ENCODE assay signal across 1 cellular context in the genomic region with DNA sequence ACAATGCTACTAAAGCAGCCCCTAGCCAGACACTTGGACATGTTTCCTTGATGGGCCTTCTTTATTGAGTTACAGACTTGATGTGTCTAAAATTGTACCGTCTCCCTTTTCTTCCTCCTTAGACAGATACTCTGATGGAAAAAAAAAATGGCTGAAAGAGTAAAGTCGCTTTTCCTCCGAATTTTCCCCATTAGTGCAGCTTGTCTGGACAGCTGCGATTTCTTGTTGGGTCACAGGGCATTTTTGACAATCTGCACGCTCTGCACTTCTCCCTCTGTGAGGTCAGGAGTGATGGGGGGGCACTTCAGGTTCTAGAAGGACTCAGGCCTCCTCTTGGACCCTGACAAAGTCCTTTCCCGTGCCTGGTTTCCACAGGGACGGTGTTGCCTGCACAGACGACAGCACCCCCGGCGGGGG.
TF ChIP-seq lines count a peak whose summit lies in the region.

No MANE protein-coding gene starts in this region.

TF ChIP-seq in HepG2, 621 proteins besides CTCF, POLR2A, EP300 and RAD21 (continued from another document):
- TF ChIP-seq, protein P1, sequence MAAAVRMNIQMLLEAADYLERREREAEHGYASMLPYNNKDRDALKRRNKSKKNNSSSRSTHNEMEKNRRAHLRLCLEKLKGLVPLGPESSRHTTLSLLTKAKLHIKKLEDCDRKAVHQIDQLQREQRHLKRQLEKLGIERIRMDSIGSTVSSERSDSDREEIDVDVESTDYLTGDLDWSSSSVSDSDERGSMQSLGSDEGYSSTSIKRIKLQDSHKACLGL (CRISPR knock-in tag; IDR thresholded peaks at IDR 0.05) = no peak
- peak; percentile 80; the same call in 1 of the 2 replicates for TF ChIP-seq ELF4 (CRISPR knock-in tag; IDR thresholded peaks at IDR 0.05; ENCODE audit: borderline replicate concordance)
- TF ChIP-seq ZNF839 (CRISPR knock-in tag; IDR thresholded peaks at IDR 0.05; ENCODE audit: borderline replicate concordance) = no peak
- TF ChIP-seq MEF2D (CRISPR knock-in tag; IDR thresholded peaks at IDR 0.05) = no peak
- no peak for TF ChIP-seq ZNF30 (CRISPR knock-in tag; IDR thresholded peaks at IDR 0.05)
- TF ChIP-seq MAFF (IDR thresholded peaks at IDR 0.05; ENCODE audit: low read depth, low read length) = no peak
- no peak for TF ChIP-seq ZNF124 (CRISPR knock-in tag; IDR thresholded peaks at IDR 0.05)
- no peak for TF ChIP-seq ZNF460 (CRISPR knock-in tag; IDR thresholded peaks at IDR 0.05; ENCODE audit: borderline replicate concordance)
- TF ChIP-seq HNF4G (IDR thresholded peaks at IDR 0.05; ENCODE audit: borderline replicate concordance, low read depth, low read length) = 0 out of 2 replicates have a peak, but pooled peaks have one; percentile 52
- TF ChIP-seq HNF4G (CRISPR knock-in tag; IDR thresholded peaks at IDR 0.05; ENCODE audit: borderline replicate concordance, low read depth) = no peak
- no peak for TF ChIP-seq ZNF333 (CRISPR knock-in tag; IDR thresholded peaks at IDR 0.05; ENCODE audit: borderline replicate concordance)
- no peak for TF ChIP-seq ZNF550 (CRISPR knock-in tag; IDR thresholded peaks at IDR 0.05; ENCODE audit: borderline replicate concordance)
- no peak for TF ChIP-seq GLI4 (CRISPR knock-in tag; IDR thresholded peaks at IDR 0.05; ENCODE audit: borderline replicate concordance)
- no peak for TF ChIP-seq ZMYM4 (CRISPR knock-in tag; IDR thresholded peaks at IDR 0.05)
- TF ChIP-seq CREB1 (IDR thresholded peaks at IDR 0.05) = no peak
- TF ChIP-seq CREB1 (CRISPR knock-in tag; IDR thresholded peaks at IDR 0.05) = no peak
- TF ChIP-seq, protein P2, sequence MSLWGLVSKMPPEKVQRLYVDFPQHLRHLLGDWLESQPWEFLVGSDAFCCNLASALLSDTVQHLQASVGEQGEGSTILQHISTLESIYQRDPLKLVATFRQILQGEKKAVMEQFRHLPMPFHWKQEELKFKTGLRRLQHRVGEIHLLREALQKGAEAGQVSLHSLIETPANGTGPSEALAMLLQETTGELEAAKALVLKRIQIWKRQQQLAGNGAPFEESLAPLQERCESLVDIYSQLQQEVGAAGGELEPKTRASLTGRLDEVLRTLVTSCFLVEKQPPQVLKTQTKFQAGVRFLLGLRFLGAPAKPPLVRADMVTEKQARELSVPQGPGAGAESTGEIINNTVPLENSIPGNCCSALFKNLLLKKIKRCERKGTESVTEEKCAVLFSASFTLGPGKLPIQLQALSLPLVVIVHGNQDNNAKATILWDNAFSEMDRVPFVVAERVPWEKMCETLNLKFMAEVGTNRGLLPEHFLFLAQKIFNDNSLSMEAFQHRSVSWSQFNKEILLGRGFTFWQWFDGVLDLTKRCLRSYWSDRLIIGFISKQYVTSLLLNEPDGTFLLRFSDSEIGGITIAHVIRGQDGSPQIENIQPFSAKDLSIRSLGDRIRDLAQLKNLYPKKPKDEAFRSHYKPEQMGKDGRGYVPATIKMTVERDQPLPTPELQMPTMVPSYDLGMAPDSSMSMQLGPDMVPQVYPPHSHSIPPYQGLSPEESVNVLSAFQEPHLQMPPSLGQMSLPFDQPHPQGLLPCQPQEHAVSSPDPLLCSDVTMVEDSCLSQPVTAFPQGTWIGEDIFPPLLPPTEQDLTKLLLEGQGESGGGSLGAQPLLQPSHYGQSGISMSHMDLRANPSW (CRISPR knock-in tag; IDR thresholded peaks at IDR 0.05; ENCODE audit: borderline replicate concordance) = no peak
- no peak for TF ChIP-seq TBX2 (CRISPR knock-in tag; IDR thresholded peaks at IDR 0.05; ENCODE audit: borderline replicate concordance)
- no peak for TF ChIP-seq PCBP2 (optimal IDR thresholded peaks at IDR 0.05; ENCODE audit: low read depth, low read length, poor library complexity, severe bottlenecking)
- TF ChIP-seq, protein P3, sequence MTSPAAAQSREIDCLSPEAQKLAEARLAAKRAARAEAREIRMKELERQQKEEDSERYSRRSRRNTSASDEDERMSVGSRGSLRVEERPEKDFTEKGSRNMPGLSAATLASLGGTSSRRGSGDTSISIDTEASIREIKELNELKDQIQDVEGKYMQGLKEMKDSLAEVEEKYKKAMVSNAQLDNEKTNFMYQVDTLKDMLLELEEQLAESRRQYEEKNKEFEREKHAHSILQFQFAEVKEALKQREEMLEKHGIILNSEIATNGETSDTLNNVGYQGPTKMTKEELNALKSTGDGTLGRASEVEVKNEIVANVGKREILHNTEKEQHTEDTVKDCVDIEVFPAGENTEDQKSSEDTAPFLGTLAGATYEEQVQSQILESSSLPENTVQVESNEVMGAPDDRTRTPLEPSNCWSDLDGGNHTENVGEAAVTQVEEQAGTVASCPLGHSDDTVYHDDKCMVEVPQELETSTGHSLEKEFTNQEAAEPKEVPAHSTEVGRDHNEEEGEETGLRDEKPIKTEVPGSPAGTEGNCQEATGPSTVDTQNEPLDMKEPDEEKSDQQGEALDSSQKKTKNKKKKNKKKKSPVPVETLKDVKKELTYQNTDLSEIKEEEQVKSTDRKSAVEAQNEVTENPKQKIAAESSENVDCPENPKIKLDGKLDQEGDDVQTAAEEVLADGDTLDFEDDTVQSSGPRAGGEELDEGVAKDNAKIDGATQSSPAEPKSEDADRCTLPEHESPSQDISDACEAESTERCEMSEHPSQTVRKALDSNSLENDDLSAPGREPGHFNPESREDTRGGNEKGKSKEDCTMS (CRISPR knock-in tag; conservative IDR thresholded peaks at IDR 0.05) = no peak
- no peak for TF ChIP-seq ZNF552 (CRISPR knock-in tag; IDR thresholded peaks at IDR 0.05; ENCODE audit: borderline replicate concordance)
- no peak for TF ChIP-seq ZNF577 (CRISPR knock-in tag; IDR thresholded peaks at IDR 0.05; ENCODE audit: borderline replicate concordance, low read depth)
- TF ChIP-seq PHF5A (CRISPR knock-in tag; IDR thresholded peaks at IDR 0.05; ENCODE audit: low read depth, unreplicated experiment) = no peak
- TF ChIP-seq REPIN1 (CRISPR knock-in tag; IDR thresholded peaks at IDR 0.05; ENCODE audit: borderline replicate concordance, low read depth) = no peak
- no peak for TF ChIP-seq CENPX (CRISPR knock-in tag; IDR thresholded peaks at IDR 0.05)
- no peak for TF ChIP-seq ZBTB42 (CRISPR knock-in tag; IDR thresholded peaks at IDR 0.05)
- TF ChIP-seq SMARCC2 (IDR thresholded peaks at IDR 0.05) = no peak
- no peak for TF ChIP-seq KDM6A (CRISPR knock-in tag; IDR thresholded peaks at IDR 0.05; ENCODE audit: low read depth)
- no peak for TF ChIP-seq REL (CRISPR knock-in tag; conservative IDR thresholded peaks at IDR 0.05)
- TF ChIP-seq ZNF850 (CRISPR knock-in tag; conservative IDR thresholded peaks at IDR 0.05) = no peak
- no peak for TF ChIP-seq MATR3 (CRISPR knock-in tag; IDR thresholded peaks at IDR 0.05)
- TF ChIP-seq SCMH1 (CRISPR knock-in tag; IDR thresholded peaks at IDR 0.05; ENCODE audit: borderline replicate concordance) = no peak
- TF ChIP-seq ZNF12 (CRISPR knock-in tag; IDR thresholded peaks at IDR 0.05) = no peak
- TF ChIP-seq CEBPB (IDR thresholded peaks at IDR 0.05; ENCODE audit: borderline replicate concordance, low read depth, low read length) = no peak
- TF ChIP-seq ZFY (CRISPR knock-in tag; IDR thresholded peaks at IDR 0.05) = no peak
- no peak for TF ChIP-seq SOX6 (IDR thresholded peaks at IDR 0.05)
- 0 out of 2 replicates have a peak, but pooled peaks have one; percentile 5 for TF ChIP-seq SOX6 (CRISPR knock-in tag; IDR thresholded peaks at IDR 0.05)
- TF ChIP-seq PCBP1 (IDR thresholded peaks at IDR 0.05; ENCODE audit: borderline replicate concordance, low read depth, low read length) = no peak
- 0 out of 2 replicates have a peak, but pooled peaks have one; percentile 49 for TF ChIP-seq PHF8 (CRISPR knock-in tag; IDR thresholded peaks at IDR 0.05)
- TF ChIP-seq CCDC6 (CRISPR knock-in tag; IDR thresholded peaks at IDR 0.05) = no peak
- peak; percentile 22; the same call in 1 of the 2 replicates for TF ChIP-seq KDM1A (CRISPR knock-in tag; IDR thresholded peaks at IDR 0.05)
- 0 out of 2 replicates have a peak, but pooled peaks have one; percentile 4 for TF ChIP-seq SMC3 (IDR thresholded peaks at IDR 0.05; ENCODE audit: low read length)
- TF ChIP-seq, protein P4, sequence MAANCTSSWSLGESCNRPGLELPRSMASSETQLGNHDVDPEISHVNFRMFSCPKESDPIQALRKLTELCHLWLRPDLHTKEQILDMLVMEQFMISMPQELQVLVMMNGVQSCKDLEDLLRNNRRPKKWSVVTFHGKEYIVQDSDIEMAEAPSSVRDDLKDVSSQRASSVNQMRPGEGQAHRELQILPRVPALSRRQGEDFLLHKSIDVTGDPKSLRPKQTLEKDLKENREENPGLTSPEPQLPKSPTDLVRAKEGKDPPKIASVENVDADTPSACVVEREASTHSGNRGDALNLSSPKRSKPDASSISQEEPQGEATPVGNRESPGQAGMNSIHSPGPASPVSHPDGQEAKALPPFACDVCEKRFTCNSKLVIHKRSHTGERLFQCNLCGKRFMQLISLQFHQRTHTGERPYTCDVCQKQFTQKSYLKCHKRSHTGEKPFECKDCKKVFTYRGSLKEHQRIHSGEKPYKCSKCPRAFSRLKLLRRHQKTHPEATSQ (CRISPR knock-in tag; IDR thresholded peaks at IDR 0.05; ENCODE audit: borderline replicate concordance) = 0 out of 2 replicates have a peak, but pooled peaks have one; percentile 66
- no peak for TF ChIP-seq RORA (CRISPR knock-in tag; IDR thresholded peaks at IDR 0.05)
- TF ChIP-seq, protein P5, sequence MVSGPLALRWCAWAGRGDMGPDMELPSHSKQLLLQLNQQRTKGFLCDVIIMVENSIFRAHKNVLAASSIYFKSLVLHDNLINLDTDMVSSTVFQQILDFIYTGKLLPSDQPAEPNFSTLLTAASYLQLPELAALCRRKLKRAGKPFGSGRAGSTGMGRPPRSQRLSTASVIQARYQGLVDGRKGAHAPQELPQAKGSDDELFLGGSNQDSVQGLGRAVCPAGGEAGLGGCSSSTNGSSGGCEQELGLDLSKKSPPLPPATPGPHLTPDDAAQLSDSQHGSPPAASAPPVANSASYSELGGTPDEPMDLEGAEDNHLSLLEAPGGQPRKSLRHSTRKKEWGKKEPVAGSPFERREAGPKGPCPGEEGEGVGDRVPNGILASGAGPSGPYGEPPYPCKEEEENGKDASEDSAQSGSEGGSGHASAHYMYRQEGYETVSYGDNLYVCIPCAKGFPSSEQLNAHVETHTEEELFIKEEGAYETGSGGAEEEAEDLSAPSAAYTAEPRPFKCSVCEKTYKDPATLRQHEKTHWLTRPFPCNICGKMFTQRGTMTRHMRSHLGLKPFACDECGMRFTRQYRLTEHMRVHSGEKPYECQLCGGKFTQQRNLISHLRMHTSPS (CRISPR knock-in tag; IDR thresholded peaks at IDR 0.05; ENCODE audit: low read depth) = no peak
- TF ChIP-seq, protein P6, sequence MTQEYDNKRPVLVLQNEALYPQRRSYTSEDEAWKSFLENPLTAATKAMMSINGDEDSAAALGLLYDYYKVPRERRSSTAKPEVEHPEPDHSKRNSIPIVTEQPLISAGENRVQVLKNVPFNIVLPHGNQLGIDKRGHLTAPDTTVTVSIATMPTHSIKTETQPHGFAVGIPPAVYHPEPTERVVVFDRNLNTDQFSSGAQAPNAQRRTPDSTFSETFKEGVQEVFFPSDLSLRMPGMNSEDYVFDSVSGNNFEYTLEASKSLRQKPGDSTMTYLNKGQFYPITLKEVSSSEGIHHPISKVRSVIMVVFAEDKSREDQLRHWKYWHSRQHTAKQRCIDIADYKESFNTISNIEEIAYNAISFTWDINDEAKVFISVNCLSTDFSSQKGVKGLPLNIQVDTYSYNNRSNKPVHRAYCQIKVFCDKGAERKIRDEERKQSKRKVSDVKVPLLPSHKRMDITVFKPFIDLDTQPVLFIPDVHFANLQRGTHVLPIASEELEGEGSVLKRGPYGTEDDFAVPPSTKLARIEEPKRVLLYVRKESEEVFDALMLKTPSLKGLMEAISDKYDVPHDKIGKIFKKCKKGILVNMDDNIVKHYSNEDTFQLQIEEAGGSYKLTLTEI (CRISPR knock-in tag; conservative IDR thresholded peaks at IDR 0.05) = no peak
- no peak for TF ChIP-seq ZNF761 (CRISPR knock-in tag; conservative IDR thresholded peaks at IDR 0.05)
- TF ChIP-seq ZNF629 (CRISPR knock-in tag; conservative IDR thresholded peaks at IDR 0.05) = no peak; the same call in 1 of the 2 replicates
- no peak for TF ChIP-seq IRX3 (CRISPR knock-in tag; IDR thresholded peaks at IDR 0.05; ENCODE audit: borderline replicate concordance, low read depth)
- no peak for TF ChIP-seq ZNF766 (CRISPR knock-in tag; IDR thresholded peaks at IDR 0.05; ENCODE audit: borderline replicate concordance)
- TF ChIP-seq, protein P7, sequence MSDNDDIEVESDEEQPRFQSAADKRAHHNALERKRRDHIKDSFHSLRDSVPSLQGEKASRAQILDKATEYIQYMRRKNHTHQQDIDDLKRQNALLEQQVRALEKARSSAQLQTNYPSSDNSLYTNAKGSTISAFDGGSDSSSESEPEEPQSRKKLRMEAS (IDR thresholded peaks at IDR 0.05) = no peak
